ENCODE assay signal across 21 cellular contexts in genomic region chrX:17323397-17323796, GRCh38. TPM values are rescaled to one million over a fixed set of nuclear protein-coding genes. Genes with fewer than 3 reads are reported as not detected.
"Had no signal": no experiment of that assay in that cellular context is flagged by ENCODE, and none has a peak within 500 bp of the region (broad histone marks: within the 10 kb centered on the region; RNA-seq: fewer than 3 reads in every experiment).

No MANE protein-coding gene starts in this region.

- H3K4me1 ChIP-seq: esophagus muscularis mucosa, gastrocnemius medialis had no signal

- H3K27me3 ChIP-seq: esophagus muscularis mucosa, gastrocnemius medialis had no signal

- H3K27ac ChIP-seq: esophagus muscularis mucosa, gastrocnemius medialis, thoracic aorta had no signal

- H3K27ac Mint-ChIP-seq: activated B cell treated with CpG ODN at 0.5 μM for 24 hours; activated CD4-positive, alpha-beta T cell treated with anti-CD3 and anti-CD28 coated beads for 36 hours; activated naive CD4-positive, alpha-beta T cell treated with anti-CD3 and anti-CD28 coated beads, Interleukin-2, amount 10 ng/mL, durations not matched to agents 7 days and 5 days; memory B cell; natural killer cell treated with Interleukin-12 subunit alpha and Interleukin-12 subunit beta and Interleukin-15 and Interleukin-18, amount 100 ng/mL, for 72 hours; progenitor cell of endocrine pancreas; T-cell; type B pancreatic cell had no signal

- H3K9me3 Mint-ChIP-seq: activated B cell treated with CpG ODN at 0.5 μM for 24 hours, type B pancreatic cell had no signal

- H3K27me3 Mint-ChIP-seq: activated B cell treated with CpG ODN at 0.5 μM for 24 hours; activated CD4-positive, alpha-beta T cell treated with anti-CD3 and anti-CD28 coated beads for 36 hours; activated naive CD4-positive, alpha-beta T cell treated with anti-CD3 and anti-CD28 coated beads, Interleukin-2, amount 10 ng/mL, durations not matched to agents 7 days and 5 days; memory B cell; type B pancreatic cell had no signal

- H3K4me1 Mint-ChIP-seq: activated B cell treated with CpG ODN at 0.5 μM for 24 hours; activated CD4-positive, alpha-beta T cell treated with anti-CD3 and anti-CD28 coated beads for 36 hours; activated naive CD4-positive, alpha-beta T cell treated with anti-CD3 and anti-CD28 coated beads, Interleukin-2, amount 10 ng/mL, durations not matched to agents 7 days and 5 days; memory B cell; T-cell had no signal

- ATAC-seq: activated CD4-positive, alpha-beta T cell treated with anti-CD3 and anti-CD28 coated beads for 36 hours; gastrocnemius medialis; left cardiac atrium; natural killer cell treated with Interleukin-12 subunit alpha and Interleukin-12 subunit beta and Interleukin-15 and Interleukin-18, amount 100 ng/mL, for 72 hours; T-cell had no signal

- H3K36me3 Mint-ChIP-seq: activated naive CD4-positive, alpha-beta T cell treated with anti-CD3 and anti-CD28 coated beads, Interleukin-2, amount 10 ng/mL, durations not matched to agents 7 days and 5 days; memory B cell; natural killer cell treated with Interleukin-12 subunit alpha and Interleukin-12 subunit beta and Interleukin-15 and Interleukin-18, amount 100 ng/mL, for 72 hours; T-cell; type B pancreatic cell had no signal

- DNase-seq: activated B cell treated with CpG ODN at 0.5 μM for 24 hours; activated CD4-positive, alpha-beta T cell treated with anti-CD3 and anti-CD28 coated beads for 36 hours; activated CD4-positive, alpha-beta T cell treated with anti-CD3 and anti-CD28 coated beads, Interleukin-2, amount 50 U/mL, for 48 hours; activated CD8-positive, alpha-beta memory T cell treated with anti-CD3 and anti-CD28 coated beads, Interleukin-2, amount 50 U/mL, for 48 hours; activated effector memory CD4-positive, alpha-beta T cell treated with anti-CD3 and anti-CD28 coated beads, Interleukin-2, amount 50 U/mL, for 16 hours; activated naive CD4-positive, alpha-beta T cell treated with anti-CD3 and anti-CD28 coated beads, Interleukin-2, amount 10 ng/mL, durations not matched to agents 7 days and 5 days; activated T-cell treated with anti-CD3 and anti-CD28 coated beads, Interleukin-2, amount 50 U/mL, for 48 hours; effector CD4-positive, alpha-beta T cell; gastrocnemius medialis; hippocampal formation; left cardiac atrium; retina; stimulated activated CD4-positive, alpha-beta T cell treated with anti-CD3 and anti-CD28 coated beads, Interleukin-4, amount 100 ng/mL, for 1 hour; stimulated activated naive CD4-positive, alpha-beta T cell treated with Interleukin-2 at 50 U/mL for 16 hours; T-cell had no signal

- H3K4me3 Mint-ChIP-seq: activated B cell treated with CpG ODN at 0.5 μM for 24 hours; activated CD4-positive, alpha-beta T cell treated with anti-CD3 and anti-CD28 coated beads for 36 hours; activated naive CD4-positive, alpha-beta T cell treated with anti-CD3 and anti-CD28 coated beads, Interleukin-2, amount 10 ng/mL, durations not matched to agents 7 days and 5 days; memory B cell; natural killer cell treated with Interleukin-12 subunit alpha and Interleukin-12 subunit beta and Interleukin-15 and Interleukin-18, amount 100 ng/mL, for 72 hours; T-cell; type B pancreatic cell had no signal

RNA-seq across cellular contexts. Expression of gene NHS, which starts 51.6 kb away (rescaled TPM):
- total RNA-seq: activated B cell treated with CpG ODN at 0.5 μM for 24 hours had no signal
